In genomic region chr20:46999821-47000465, GRCh38 we compare ENCODE assay signal across 23 cellular contexts.
DNase-seq lines count a peak whose midpoint lies in the region; ATAC-seq, FAIRE-seq and TF ChIP-seq lines count a peak whose summit lies in the region.
"Had no signal": no experiment of that assay in that cellular context is flagged by ENCODE, and none has a peak within 500 bp of the region (broad histone marks: within the 10 kb centered on the region; RNA-seq: fewer than 3 reads in every experiment).

No MANE protein-coding gene starts in this region.

- H3K9me3 ChIP-seq in K562 (replicated peaks; ENCODE audit: control insufficient read depth, insufficient read depth, low read depth, low read length) (no peaks in the 10 kb centered on the region; the same call in 1 of the 2 replicates), heart right ventricle (peaks cover 0 to 11% (median 0%) of the 10 kb centered on the region in 11 donors), ascending aorta (no peaks in the 10 kb centered on the region)
- H3K9me3 ChIP-seq: right lobe of liver had no signal

- H3K79me2 ChIP-seq in K562 (ENCODE audit: control insufficient read depth, insufficient read depth, low read length): no peaks in the 10 kb centered on the region

- H3K27ac ChIP-seq in K562 (ENCODE audit: extremely low read depth, low read depth, low read length) (no peak overlapping the region), heart right ventricle (no peak overlapping the region), ascending aorta (no peak overlapping the region)
- H3K27ac ChIP-seq: right lobe of liver, SK-N-MC had no signal

- H2AFZ ChIP-seq in K562 (ENCODE audit: low read depth, low read length): no peak overlapping the region

- no peaks in the 10 kb centered on the region for H3K36me3 ChIP-seq in K562 (ENCODE audit: control insufficient read depth, insufficient read depth, low read length)
- no peaks in the 10 kb centered on the region for H3K36me3 ChIP-seq in heart right ventricle
- H3K36me3 ChIP-seq in ascending aorta: no peaks in the 10 kb centered on the region
- H3K36me3 ChIP-seq: right lobe of liver had no signal

- no peaks in the 10 kb centered on the region for H3K36me3 Mint-ChIP-seq in activated naive CD4-positive, alpha-beta T cell treated with anti-CD3 and anti-CD28 coated beads for 36 hours (ENCODE audit: low read depth)
- H3K36me3 Mint-ChIP-seq: CD4-positive, CD25-positive, alpha-beta regulatory T cell had no signal

- ATAC-seq in K562: no peak
- ATAC-seq in heart right ventricle: no peak
- ATAC-seq: Panc1; right lobe of liver; stimulated activated naive CD8-positive, alpha-beta T cell treated with anti-CD3 and anti-CD28 coated beads, Interleukin-15, Interleukin-2, amounts not matched to agents 100 U/mL and 50 U/mL, for 24 hours had no signal

- no peaks in the 10 kb centered on the region for H4K20me1 ChIP-seq in K562 (replicated peaks; ENCODE audit: control insufficient read depth, insufficient read depth, low read length)

- TF ChIP-seq POLR2A in NB4 (IDR thresholded peaks at IDR 0.05; ENCODE audit: extremely low read depth, insufficient read length) (no peak), K562 (conservative IDR thresholded peaks at IDR 0.05) (no peak)

- TF ChIP-seq EP300 in K562 (IDR thresholded peaks at IDR 0.05; ENCODE audit: low read length): no peak

- in situ Hi-C loops in K562 (cut with MboI): no loop called here

- no peak for TF ChIP-seq CTCF in NB4 (IDR thresholded peaks at IDR 0.05; ENCODE audit: low read depth, low read length)
- no peak for TF ChIP-seq CTCF in K562 (IDR thresholded peaks at IDR 0.05 in 2 of 3, conservative IDR thresholded peaks at IDR 0.05 in 1 of 3; ENCODE audit: insufficient read depth in 2 of 3, low read depth in 1 of 3, low read length in 3 of 3)
- no peak for TF ChIP-seq CTCF in heart right ventricle (IDR thresholded peaks at IDR 0.05)
- no peak for TF ChIP-seq CTCF in ascending aorta (IDR thresholded peaks at IDR 0.05)

- DNase-seq in COLO668 (lab: John Stamatoyannopoulos, UW; ENCODE audit: unreplicated experiment) (peak; percentile 17), NB4 (ENCODE audit: low read depth) (peak; percentile 13), NCI-H524 treated with DMSO at 0.1 percent for 48 hours (lab: John Stamatoyannopoulos, UW) (peak; percentile 99), K562 (ENCODE audit: extremely low read depth in 1 of 4, low spot score in 3 of 4) (no peak), heart right ventricle (no peak), ascending aorta (ENCODE audit: low spot score in 2 of 2) (no peak)
- no peak for DNase-seq in activated naive CD4-positive, alpha-beta T cell treated with anti-CD3 and anti-CD28 coated beads for 36 hours
- DNase-seq in activated CD4-positive, alpha-beta T cell treated with anti-CD3 and anti-CD28 coated beads, Interleukin-2, amount 50 U/mL, for 1 hour: no peak
- DNase-seq: activated CD4-positive, alpha-beta T cell treated with anti-CD3 and anti-CD28 coated beads for 48 hours; activated CD8-positive, alpha-beta memory T cell treated with anti-CD3 and anti-CD28 coated beads, Interleukin-2, amount 50 U/mL, for 4 hours; activated naive CD4-positive, alpha-beta T cell treated with Interleukin-2 at 50 U/mL for 16 hours; aorta; CD4-positive, CD25-positive, alpha-beta regulatory T cell; effector CD8-positive, alpha-beta T cell; glutamatergic neuron; right lobe of liver; stimulated activated naive CD8-positive, alpha-beta T cell treated with anti-CD3 and anti-CD28 coated beads, Interleukin-15, Interleukin-2, amounts not matched to agents 100 U/mL and 50 U/mL, for 24 hours; T1000; trophoblast cell had no signal

- WGBS in K562 (ENCODE audit: insufficient coverage, low coverage, missing lambda C conversion rate): 10% methylated on average over 11 of the region's 11 CpGs
- WGBS in heart right ventricle, 2 donors: 83 to 84% methylated on average over 11 of the region's 11 CpGs

- H3K4me3 ChIP-seq in NB4 (ENCODE audit: low read depth, low read length) (no peak overlapping the region), K562 (no peak overlapping the region), heart right ventricle (no peak overlapping the region), ascending aorta (no peak overlapping the region)
- H3K4me3 ChIP-seq: right lobe of liver, SK-N-MC had no signal

- peaks cover 31% of the 10 kb centered on the region for H3K27me3 Mint-ChIP-seq in activated naive CD4-positive, alpha-beta T cell treated with anti-CD3 and anti-CD28 coated beads for 36 hours (ENCODE audit: low read depth)

- no peak for TF ChIP-seq RAD21 in K562 (CRISPR knock-in tag; conservative IDR thresholded peaks at IDR 0.05 in 1 of 2, IDR thresholded peaks at IDR 0.05 in 1 of 2)

- H3K4me2 ChIP-seq in K562 (ENCODE audit: insufficient read depth, low read length): no peak overlapping the region

- H3K4me1 ChIP-seq in K562 (replicated peaks in 1 of 2; ENCODE audit: control insufficient read depth in 2 of 2, insufficient read depth in 2 of 2, low read length in 2 of 2) (peaks cover 3 to 13% of the 10 kb centered on the region in 2 experiments; a peak in 4 of 5 replicates), heart right ventricle (no peaks in the 10 kb centered on the region), ascending aorta (no peaks in the 10 kb centered on the region)
- H3K4me1 ChIP-seq: right lobe of liver had no signal

- no peak overlapping the region for H3K9ac ChIP-seq in K562 (ENCODE audit: insufficient read depth in 1 of 2, low read depth in 2 of 2, low read length in 2 of 2)

- no TSS peak for BruUV-seq in K562 (replicated peaks; lab: Mats Ljungman, UMichigan)

- POLR2A ChIA-PET in K562 (lab: Yijun Ruan, JAX): interaction anchor here (0.6 kb wide), 2 partner anchors 35 to 153 kb away, joined by 3 read pairs; no protein-coding TSS in a partner anchor

- no peak overlapping the region for H3K4me3 Mint-ChIP-seq in activated naive CD4-positive, alpha-beta T cell treated with anti-CD3 and anti-CD28 coated beads for 36 hours
- H3K4me3 Mint-ChIP-seq: CD4-positive, CD25-positive, alpha-beta regulatory T cell; IgD-negative memory B cell had no signal

- H3K9me3 Mint-ChIP-seq in activated naive CD4-positive, alpha-beta T cell treated with anti-CD3 and anti-CD28 coated beads for 36 hours: peaks cover 3% of the 10 kb centered on the region

- H3K4me1 Mint-ChIP-seq in activated naive CD4-positive, alpha-beta T cell treated with anti-CD3 and anti-CD28 coated beads for 36 hours (ENCODE audit: low read depth): no peaks in the 10 kb centered on the region

- H3K9me1 ChIP-seq in K562 (ENCODE audit: control insufficient read depth, insufficient read depth, low read length): no peaks in the 10 kb centered on the region

- CTCF ChIA-PET in K562 (lab: Yijun Ruan, JAX; ENCODE audit: low intra/inter-chr PET ratio): no interaction called here
- CTCF ChIA-PET in activated naive CD4-positive, alpha-beta T cell treated with anti-CD3 and anti-CD28 coated beads for 36 hours (lab: Charles Lee): no interaction called here

- H3K27me3 ChIP-seq in K562 (ENCODE audit: control insufficient read depth in 2 of 2, insufficient read depth in 2 of 2, low read length in 2 of 2) (peaks cover 0 to 17% of the 10 kb centered on the region in 2 experiments; a peak in 3 of 5 replicates), heart right ventricle (peaks cover 0 to 29% (median 10%) of the 10 kb centered on the region in 7 donors), ascending aorta (no peaks in the 10 kb centered on the region)
- H3K27me3 ChIP-seq: right lobe of liver had no signal

- no peak overlapping the region for H3K27ac Mint-ChIP-seq in activated naive CD4-positive, alpha-beta T cell treated with anti-CD3 and anti-CD28 coated beads for 36 hours

- intact Hi-C loops in K562 (cut with micrococcal nuclease) (no loop called here), heart right ventricle (cut with DNase I) (no loop called here), ascending aorta (cut with DNase I) (no loop called here)
- intact Hi-C loops in activated naive CD4-positive, alpha-beta T cell treated with anti-CD3 and anti-CD28 coated beads for 36 hours (cut with micrococcal nuclease): no loop called here

- no peak for FAIRE-seq in K562 (lab: Jason Lieb, UNC)
- FAIRE-seq: H54 had no signal

TF ChIP-seq in K562, 482 proteins besides CTCF, POLR2A, EP300 and RAD21:
- TF ChIP-seq KAT2B (IDR thresholded peaks at IDR 0.05; ENCODE audit: low read depth, low read length) (no peak), ZFP36 (IDR thresholded peaks at IDR 0.05; ENCODE audit: low read depth, low read length, partially characterized antibody) (peak; percentile 42)

Comparison
In these comparisons a context has a peak if more than half of its experiments do, and no peak if none do; other contexts are left out.
1. DNase-seq: peak in COLO668 (single experiment), NB4 (single experiment) and NCI-H524 treated with DMSO at 0.1 percent for 48 hours (single experiment); none in K562 (0 of 4), heart right ventricle (0 of 2), activated naive CD4-positive, alpha-beta T cell treated with anti-CD3 and anti-CD28 coated beads for 36 hours (single experiment), ascending aorta (0 of 2) and activated CD4-positive, alpha-beta T cell treated with anti-CD3 and anti-CD28 coated beads, Interleukin-2, amount 50 U/mL, for 1 hour (single experiment).